In the genomic region with DNA sequence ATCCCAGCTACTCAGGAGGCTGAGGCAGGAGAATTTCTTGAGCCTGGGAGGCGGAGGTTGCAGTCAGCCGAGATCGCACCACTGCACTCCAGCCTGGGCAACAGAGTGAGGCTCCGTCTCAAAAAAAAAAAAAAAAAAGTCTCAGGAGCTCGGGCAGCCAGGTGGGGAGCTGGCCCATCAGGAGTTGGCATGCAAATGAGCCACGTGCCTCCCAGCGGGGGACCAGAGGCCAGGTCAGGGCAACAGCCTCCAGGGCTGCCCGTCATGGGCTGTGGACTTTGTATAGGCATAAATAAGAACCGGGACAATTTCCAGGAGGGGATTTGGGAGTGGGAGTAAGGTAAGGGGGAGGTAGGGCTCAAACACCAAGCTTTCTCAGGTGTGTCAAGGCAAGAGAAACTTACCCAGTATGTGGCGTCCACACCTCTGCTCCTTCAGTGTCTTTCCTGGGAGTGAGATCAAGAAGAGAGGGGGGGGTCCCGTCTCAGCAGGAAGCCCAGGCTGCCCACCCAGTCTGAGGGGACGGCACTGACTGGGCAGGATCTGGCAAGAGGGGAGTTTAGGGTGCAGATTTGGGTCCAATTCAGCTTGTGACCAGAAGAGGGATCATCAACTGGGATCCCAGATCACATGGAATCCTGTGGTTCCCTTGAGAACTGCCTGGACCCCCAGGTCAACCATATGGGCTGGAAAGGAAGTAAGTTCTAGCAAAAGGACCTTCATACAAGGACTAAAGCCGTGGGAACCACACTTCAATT, we compare ENCODE assay signal across 1 cellular context.
TF ChIP-seq lines count a peak whose summit lies in the region.

No MANE protein-coding gene starts in this region.

TF ChIP-seq in HepG2, 621 proteins besides CTCF, POLR2A, EP300 and RAD21 (continued from another document and continues in another):
- TF ChIP-seq, protein P1, sequence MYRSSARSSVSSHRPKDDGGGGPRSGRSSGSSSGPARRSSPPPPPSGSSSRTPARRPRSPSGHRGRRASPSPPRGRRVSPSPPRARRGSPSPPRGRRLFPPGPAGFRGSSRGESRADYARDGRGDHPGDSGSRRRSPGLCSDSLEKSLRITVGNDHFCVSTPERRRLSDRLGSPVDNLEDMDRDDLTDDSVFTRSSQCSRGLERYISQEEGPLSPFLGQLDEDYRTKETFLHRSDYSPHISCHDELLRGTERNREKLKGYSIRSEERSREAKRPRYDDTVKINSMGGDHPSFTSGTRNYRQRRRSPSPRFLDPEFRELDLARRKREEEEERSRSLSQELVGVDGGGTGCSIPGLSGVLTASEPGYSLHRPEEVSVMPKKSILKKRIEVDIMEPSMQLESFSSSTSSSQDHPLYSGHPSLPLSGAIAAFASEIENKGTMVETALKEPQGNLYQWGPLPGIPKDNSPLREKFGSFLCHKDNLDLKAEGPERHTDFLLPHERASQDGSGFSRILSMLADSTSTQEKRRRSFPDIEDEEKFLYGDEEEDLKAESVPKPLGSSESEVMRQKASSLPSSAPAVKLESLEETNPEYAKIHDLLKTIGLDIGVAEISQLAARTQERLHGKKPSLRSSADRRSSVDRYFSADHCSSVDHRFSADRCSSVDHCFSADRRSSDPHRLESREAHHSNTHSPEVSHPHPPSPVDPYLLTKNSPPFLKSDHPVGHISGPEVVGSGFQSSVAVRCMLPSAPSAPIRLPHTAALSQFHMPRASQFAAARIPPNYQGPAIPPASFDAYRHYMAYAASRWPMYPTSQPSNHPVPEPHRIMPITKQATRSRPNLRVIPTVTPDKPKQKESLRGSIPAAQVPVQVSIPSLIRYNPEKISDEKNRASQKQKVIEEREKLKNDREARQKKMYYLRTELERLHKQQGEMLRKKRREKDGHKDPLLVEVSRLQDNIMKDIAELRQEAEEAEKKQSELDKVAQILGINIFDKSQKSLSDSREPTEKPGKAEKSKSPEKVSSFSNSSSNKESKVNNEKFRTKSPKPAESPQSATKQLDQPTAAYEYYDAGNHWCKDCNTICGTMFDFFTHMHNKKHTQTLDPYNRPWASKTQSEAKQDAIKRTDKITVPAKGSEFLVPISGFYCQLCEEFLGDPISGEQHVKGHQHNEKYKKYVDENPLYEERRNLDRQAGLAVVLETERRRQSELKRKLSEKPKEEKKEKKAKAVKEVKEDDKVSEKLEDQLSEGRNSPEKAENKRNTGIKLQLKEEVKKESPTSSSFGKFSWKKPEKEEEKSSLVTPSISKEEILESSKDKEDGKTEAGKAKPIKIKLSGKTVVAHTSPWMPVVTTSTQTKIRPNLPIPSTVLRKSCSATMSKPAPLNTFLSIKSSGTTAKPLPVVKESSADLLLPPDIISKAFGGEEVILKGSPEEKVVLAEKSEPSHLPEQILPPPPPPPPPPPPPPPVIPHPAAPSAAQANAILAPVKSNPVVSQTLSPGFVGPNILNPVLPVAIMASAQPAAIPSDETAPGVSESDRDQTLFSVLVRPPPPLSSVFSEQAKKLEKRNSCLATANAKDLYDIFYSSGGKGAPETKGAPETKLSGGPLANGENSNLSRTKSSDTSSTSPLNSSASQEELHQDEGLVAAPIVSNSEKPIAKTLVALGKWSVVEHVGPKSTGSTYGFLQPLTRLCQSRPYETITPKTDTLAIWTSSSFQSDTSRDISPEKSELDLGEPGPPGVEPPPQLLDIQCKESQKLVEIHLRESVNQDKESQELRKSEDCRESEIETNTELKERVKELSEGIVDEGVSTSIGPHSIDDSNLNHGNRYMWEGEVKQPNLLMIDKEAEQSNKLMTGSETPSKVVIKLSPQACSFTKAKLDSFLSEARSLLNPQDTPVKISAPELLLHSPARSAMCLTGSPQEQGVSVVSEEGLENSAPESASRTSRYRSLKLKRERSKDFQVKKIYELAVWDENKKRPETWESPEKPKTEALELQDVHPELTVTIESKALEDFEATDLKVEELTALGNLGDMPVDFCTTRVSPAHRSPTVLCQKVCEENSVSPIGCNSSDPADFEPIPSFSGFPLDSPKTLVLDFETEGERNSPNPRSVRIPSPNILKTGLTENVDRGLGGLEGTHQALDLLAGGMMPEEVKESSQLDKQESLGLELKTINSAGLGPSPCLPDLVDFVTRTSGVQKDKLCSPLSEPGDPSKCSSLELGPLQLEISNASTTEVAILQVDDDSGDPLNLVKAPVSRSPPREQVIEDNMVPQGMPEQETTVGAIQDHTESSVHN (CRISPR knock-in tag; IDR thresholded peaks at IDR 0.05): no peak
- no peak for TF ChIP-seq ASH2L (IDR thresholded peaks at IDR 0.05; ENCODE audit: insufficient read length, low read depth, low read length)
- no peak for TF ChIP-seq FOXM1 (CRISPR knock-in tag; IDR thresholded peaks at IDR 0.05)
- TF ChIP-seq, protein P2, sequence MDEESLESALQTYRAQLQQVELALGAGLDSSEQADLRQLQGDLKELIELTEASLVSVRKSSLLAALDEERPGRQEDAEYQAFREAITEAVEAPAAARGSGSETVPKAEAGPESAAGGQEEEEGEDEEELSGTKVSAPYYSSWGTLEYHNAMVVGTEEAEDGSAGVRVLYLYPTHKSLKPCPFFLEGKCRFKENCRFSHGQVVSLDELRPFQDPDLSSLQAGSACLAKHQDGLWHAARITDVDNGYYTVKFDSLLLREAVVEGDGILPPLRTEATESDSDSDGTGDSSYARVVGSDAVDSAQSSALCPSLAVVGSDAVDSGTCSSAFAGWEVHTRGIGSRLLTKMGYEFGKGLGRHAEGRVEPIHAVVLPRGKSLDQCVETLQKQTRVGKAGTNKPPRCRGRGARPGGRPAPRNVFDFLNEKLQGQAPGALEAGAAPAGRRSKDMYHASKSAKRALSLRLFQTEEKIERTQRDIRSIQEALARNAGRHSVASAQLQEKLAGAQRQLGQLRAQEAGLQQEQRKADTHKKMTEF (CRISPR knock-in tag; IDR thresholded peaks at IDR 0.05): peak; percentile 72; the same call in 1 of the 2 replicates
- no peak for TF ChIP-seq ZNF354B (CRISPR knock-in tag; IDR thresholded peaks at IDR 0.05)
- TF ChIP-seq MIER2 (CRISPR knock-in tag; IDR thresholded peaks at IDR 0.05): no peak
- no peak for TF ChIP-seq CBX2 (IDR thresholded peaks at IDR 0.05; ENCODE audit: low read depth, low read length)
- no peak for TF ChIP-seq CBX2 (CRISPR knock-in tag; IDR thresholded peaks at IDR 0.05; ENCODE audit: low read depth)
- no peak for TF ChIP-seq SETDB1 (CRISPR knock-in tag; IDR thresholded peaks at IDR 0.05; ENCODE audit: borderline replicate concordance)
- no peak for TF ChIP-seq MAFG (CRISPR knock-in tag; IDR thresholded peaks at IDR 0.05)
- no peak for TF ChIP-seq NFATC3 (CRISPR knock-in tag; IDR thresholded peaks at IDR 0.05)
- TF ChIP-seq, protein P3, sequence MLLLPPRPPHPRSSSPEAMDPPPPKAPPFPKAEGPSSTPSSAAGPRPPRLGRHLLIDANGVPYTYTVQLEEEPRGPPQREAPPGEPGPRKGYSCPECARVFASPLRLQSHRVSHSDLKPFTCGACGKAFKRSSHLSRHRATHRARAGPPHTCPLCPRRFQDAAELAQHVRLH (CRISPR knock-in tag; IDR thresholded peaks at IDR 0.05; ENCODE audit: borderline replicate concordance, low read depth): peak; percentile 48; the same call in 1 of the 2 replicates
- no peak for TF ChIP-seq AHR (CRISPR knock-in tag; IDR thresholded peaks at IDR 0.05)
- no peak for TF ChIP-seq ZEB1 (IDR thresholded peaks at IDR 0.05; ENCODE audit: insufficient replicate concordance, low read depth)
- no peak for TF ChIP-seq ZSCAN9 (CRISPR knock-in tag; IDR thresholded peaks at IDR 0.05; ENCODE audit: borderline replicate concordance)
- no peak for TF ChIP-seq ZNF446 (CRISPR knock-in tag; IDR thresholded peaks at IDR 0.05)
- TF ChIP-seq, protein P4, sequence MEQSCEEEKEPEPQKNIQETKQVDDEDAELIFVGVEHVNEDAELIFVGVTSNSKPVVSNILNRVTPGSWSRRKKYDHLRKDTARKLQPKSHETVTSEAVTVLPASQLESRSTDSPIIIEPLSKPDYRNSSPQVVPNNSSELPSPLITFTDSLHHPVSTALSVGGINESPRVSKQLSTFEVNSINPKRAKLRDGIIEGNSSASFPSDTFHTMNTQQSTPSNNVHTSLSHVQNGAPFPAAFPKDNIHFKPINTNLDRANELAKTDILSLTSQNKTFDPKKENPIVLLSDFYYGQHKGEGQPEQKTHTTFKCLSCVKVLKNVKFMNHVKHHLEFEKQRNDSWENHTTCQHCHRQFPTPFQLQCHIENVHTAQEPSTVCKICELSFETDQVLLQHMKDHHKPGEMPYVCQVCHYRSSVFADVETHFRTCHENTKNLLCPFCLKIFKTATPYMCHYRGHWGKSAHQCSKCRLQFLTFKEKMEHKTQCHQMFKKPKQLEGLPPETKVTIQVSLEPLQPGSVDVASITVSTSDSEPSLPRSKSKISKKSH (CRISPR knock-in tag; IDR thresholded peaks at IDR 0.05; ENCODE audit: borderline replicate concordance): no peak
- no peak for TF ChIP-seq ZNF839 (CRISPR knock-in tag; IDR thresholded peaks at IDR 0.05; ENCODE audit: borderline replicate concordance)
- no peak for TF ChIP-seq ZBTB3 (CRISPR knock-in tag; IDR thresholded peaks at IDR 0.05; ENCODE audit: borderline replicate concordance, low read depth)
- no peak for TF ChIP-seq ZNF496 (CRISPR knock-in tag; IDR thresholded peaks at IDR 0.05; ENCODE audit: insufficient replicate concordance)
- no peak for TF ChIP-seq NFRKB (IDR thresholded peaks at IDR 0.05)
- TF ChIP-seq, protein P5, sequence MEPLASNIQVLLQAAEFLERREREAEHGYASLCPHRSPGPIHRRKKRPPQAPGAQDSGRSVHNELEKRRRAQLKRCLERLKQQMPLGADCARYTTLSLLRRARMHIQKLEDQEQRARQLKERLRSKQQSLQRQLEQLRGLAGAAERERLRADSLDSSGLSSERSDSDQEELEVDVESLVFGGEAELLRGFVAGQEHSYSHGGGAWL (CRISPR knock-in tag; IDR thresholded peaks at IDR 0.05): no peak
- TF ChIP-seq, protein P6, sequence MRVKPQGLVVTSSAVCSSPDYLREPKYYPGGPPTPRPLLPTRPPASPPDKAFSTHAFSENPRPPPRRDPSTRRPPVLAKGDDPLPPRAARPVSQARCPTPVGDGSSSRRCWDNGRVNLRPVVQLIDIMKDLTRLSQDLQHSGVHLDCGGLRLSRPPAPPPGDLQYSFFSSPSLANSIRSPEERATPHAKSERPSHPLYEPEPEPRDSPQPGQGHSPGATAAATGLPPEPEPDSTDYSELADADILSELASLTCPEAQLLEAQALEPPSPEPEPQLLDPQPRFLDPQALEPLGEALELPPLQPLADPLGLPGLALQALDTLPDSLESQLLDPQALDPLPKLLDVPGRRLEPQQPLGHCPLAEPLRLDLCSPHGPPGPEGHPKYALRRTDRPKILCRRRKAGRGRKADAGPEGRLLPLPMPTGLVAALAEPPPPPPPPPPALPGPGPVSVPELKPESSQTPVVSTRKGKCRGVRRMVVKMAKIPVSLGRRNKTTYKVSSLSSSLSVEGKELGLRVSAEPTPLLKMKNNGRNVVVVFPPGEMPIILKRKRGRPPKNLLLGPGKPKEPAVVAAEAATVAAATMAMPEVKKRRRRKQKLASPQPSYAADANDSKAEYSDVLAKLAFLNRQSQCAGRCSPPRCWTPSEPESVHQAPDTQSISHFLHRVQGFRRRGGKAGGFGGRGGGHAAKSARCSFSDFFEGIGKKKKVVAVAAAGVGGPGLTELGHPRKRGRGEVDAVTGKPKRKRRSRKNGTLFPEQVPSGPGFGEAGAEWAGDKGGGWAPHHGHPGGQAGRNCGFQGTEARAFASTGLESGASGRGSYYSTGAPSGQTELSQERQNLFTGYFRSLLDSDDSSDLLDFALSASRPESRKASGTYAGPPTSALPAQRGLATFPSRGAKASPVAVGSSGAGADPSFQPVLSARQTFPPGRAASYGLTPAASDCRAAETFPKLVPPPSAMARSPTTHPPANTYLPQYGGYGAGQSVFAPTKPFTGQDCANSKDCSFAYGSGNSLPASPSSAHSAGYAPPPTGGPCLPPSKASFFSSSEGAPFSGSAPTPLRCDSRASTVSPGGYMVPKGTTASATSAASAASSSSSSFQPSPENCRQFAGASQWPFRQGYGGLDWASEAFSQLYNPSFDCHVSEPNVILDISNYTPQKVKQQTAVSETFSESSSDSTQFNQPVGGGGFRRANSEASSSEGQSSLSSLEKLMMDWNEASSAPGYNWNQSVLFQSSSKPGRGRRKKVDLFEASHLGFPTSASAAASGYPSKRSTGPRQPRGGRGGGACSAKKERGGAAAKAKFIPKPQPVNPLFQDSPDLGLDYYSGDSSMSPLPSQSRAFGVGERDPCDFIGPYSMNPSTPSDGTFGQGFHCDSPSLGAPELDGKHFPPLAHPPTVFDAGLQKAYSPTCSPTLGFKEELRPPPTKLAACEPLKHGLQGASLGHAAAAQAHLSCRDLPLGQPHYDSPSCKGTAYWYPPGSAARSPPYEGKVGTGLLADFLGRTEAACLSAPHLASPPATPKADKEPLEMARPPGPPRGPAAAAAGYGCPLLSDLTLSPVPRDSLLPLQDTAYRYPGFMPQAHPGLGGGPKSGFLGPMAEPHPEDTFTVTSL (CRISPR knock-in tag; IDR thresholded peaks at IDR 0.05; ENCODE audit: borderline replicate concordance): no peak; the same call in 1 of the 2 replicates
- TF ChIP-seq RBAK (CRISPR knock-in tag; IDR thresholded peaks at IDR 0.05): no peak
- TF ChIP-seq, protein P7, sequence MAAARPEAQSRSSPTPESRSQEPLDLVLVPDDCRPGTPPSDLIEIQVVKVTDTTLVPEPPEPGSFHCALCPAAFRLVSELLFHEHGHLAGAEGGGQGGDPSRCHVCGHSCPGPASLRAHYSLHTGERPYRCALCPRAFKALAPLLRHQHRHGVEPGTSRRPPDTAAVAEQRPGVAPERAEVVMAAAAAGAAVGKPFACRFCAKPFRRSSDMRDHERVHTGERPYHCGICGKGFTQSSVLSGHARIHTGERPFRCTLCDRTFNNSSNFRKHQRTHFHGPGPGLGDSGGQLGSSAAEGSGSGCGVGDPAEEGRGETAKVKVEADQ (CRISPR knock-in tag; IDR thresholded peaks at IDR 0.05; ENCODE audit: borderline replicate concordance): no peak
- TF ChIP-seq YEATS4 (CRISPR knock-in tag; IDR thresholded peaks at IDR 0.05; ENCODE audit: borderline replicate concordance): no peak; the same call in 1 of the 2 replicates
- TF ChIP-seq KMT2B (CRISPR knock-in tag; IDR thresholded peaks at IDR 0.05): no peak
- no peak for TF ChIP-seq RFX5 (IDR thresholded peaks at IDR 0.05; ENCODE audit: low read depth, low read length)
- TF ChIP-seq ZNF772 (CRISPR knock-in tag; IDR thresholded peaks at IDR 0.05): no peak
- TF ChIP-seq, protein P8, sequence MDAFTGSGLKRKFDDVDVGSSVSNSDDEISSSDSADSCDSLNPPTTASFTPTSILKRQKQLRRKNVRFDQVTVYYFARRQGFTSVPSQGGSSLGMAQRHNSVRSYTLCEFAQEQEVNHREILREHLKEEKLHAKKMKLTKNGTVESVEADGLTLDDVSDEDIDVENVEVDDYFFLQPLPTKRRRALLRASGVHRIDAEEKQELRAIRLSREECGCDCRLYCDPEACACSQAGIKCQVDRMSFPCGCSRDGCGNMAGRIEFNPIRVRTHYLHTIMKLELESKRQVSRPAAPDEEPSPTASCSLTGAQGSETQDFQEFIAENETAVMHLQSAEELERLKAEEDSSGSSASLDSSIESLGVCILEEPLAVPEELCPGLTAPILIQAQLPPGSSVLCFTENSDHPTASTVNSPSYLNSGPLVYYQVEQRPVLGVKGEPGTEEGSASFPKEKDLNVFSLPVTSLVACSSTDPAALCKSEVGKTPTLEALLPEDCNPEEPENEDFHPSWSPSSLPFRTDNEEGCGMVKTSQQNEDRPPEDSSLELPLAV (CRISPR knock-in tag; conservative IDR thresholded peaks at IDR 0.05; ENCODE audit: low read depth): no peak
